18 cellular contexts compared by ENCODE assay signal in the genomic region with DNA sequence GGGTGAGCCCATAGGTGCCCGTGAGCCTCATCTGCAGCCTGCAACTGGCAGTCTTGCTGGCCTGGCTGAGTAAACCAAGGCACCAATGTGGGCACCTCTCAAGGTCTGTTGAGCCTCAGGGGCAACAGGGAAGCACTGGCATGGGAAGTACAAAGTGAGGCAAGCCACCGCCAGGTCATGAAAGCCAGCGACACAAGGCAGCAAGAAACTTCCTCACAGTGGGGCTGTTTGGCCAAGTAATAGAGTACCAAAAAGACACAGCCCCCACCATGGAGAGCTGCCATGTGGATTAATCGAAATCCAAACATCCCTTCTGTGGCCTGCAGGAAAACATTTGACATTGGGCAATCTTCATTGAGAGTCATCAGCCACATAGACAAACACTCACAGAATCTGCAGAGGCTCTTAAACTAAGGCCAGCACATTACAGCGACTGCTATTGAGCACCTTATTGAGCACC. TPM values are rescaled to one million over a fixed set of nuclear protein-coding genes. Genes with fewer than 3 reads are reported as not detected.
DNase-seq lines count a peak whose midpoint lies in the region; ATAC-seq and TF ChIP-seq lines count a peak whose summit lies in the region.
"Had no signal": no experiment of that assay in that cellular context is flagged by ENCODE, and none has a peak within 500 bp of the region (broad histone marks: within the 10 kb centered on the region; RNA-seq: fewer than 3 reads in every experiment).

No MANE protein-coding gene starts in this region.

- TF ChIP-seq CTCF in chondrocyte (IDR thresholded peaks at IDR 0.05), result no peak

- peak overlapping the region in 1 of 2 experiments; percentile 47 for H3K4me3 ChIP-seq in mesenchymal stem cell (ENCODE audit: insufficient read depth in 1 of 2, low read depth in 1 of 2, low read length in 2 of 2)
- H3K4me3 ChIP-seq: testis had no signal

- H3K4me1 Mint-ChIP-seq in chondrocyte (ENCODE audit: low read depth), result peaks cover 89% of the 10 kb centered on the region
- H3K4me1 Mint-ChIP-seq: immature natural killer cell had no signal

- no peak overlapping the region for H3K23ac ChIP-seq in mesenchymal stem cell (ENCODE audit: low read length in 2 of 2)

- DNase-seq in AG08395 (ENCODE audit: low spot score) (peak; percentile 62), HCEC 1CT (peak; percentile 96), chondrocyte (ENCODE audit: low spot score) (peak; percentile 59), mesenchymal stem cell (peak; percentile 88), DMS53 (lab: John Stamatoyannopoulos, UW) (no peak), OCI-M2 (lab: John Stamatoyannopoulos, UW; ENCODE audit: unreplicated experiment) (no peak), NCI-H748 (lab: John Stamatoyannopoulos, UW; ENCODE audit: unreplicated experiment) (no peak)
- DNase-seq: activated CD4-positive, alpha-beta T cell treated with anti-CD3 and anti-CD28 coated beads, Interleukin-2, amount 50 U/mL, for 4 hours; amygdala; BE2C; immature natural killer cell; NCI-H526 treated with DMSO at 0.1 percent for 48 hours; stimulated activated CD4-positive, alpha-beta T cell treated with anti-CD3 and anti-CD28 coated beads, Interleukin-15, amount 100 ng/mL, for 24 hours; testis had no signal

- no peaks in the 10 kb centered on the region for H3K27me3 ChIP-seq in mesenchymal stem cell (ENCODE audit: control insufficient read depth in 1 of 2, insufficient read depth in 1 of 2, low read length in 2 of 2)
- H3K27me3 ChIP-seq: BE2C, testis had no signal

- no peaks in the 10 kb centered on the region for H3K36me3 Mint-ChIP-seq in chondrocyte (ENCODE audit: low read depth)

- no peak overlapping the region for H3K27ac ChIP-seq in mesenchymal stem cell (ENCODE audit: low read length, poor library complexity, severe bottlenecking)
- H3K27ac ChIP-seq: parathyroid adenoma, testis had no signal

- H3K36me3 ChIP-seq in mesenchymal stem cell (ENCODE audit: control insufficient read depth in 1 of 2, insufficient read depth in 2 of 2, low read depth in 1 of 2, low read length in 2 of 2), result no peaks in the 10 kb centered on the region
- H3K36me3 ChIP-seq: BE2C had no signal

- H3K9me3 ChIP-seq in mesenchymal stem cell (ENCODE audit: control insufficient read depth, low read length), result no peaks in the 10 kb centered on the region
- H3K9me3 ChIP-seq: BE2C, testis had no signal

- H3K27me3 Mint-ChIP-seq in chondrocyte (ENCODE audit: low read depth), result no peaks in the 10 kb centered on the region

- peak overlapping the region; percentile 26 to 91 for H2BK12ac ChIP-seq in mesenchymal stem cell (ENCODE audit: low read length in 2 of 2)

- no peak overlapping the region for H2AK5ac ChIP-seq in mesenchymal stem cell (ENCODE audit: low read length, severe bottlenecking)

- H3K4me1 ChIP-seq in mesenchymal stem cell (ENCODE audit: control insufficient read depth, insufficient read depth, low read depth, low read length), result no peaks in the 10 kb centered on the region
- H3K4me1 ChIP-seq: BE2C, parathyroid adenoma, testis had no signal

- H3K79me1 ChIP-seq in mesenchymal stem cell (replicated peaks; ENCODE audit: low read length, poor library complexity, severe bottlenecking), result no peaks in the 10 kb centered on the region

- ATAC-seq in HG03139 (IDR thresholded peaks at IDR 0.05; ENCODE audit: unreplicated experiment), result no peak

- peak overlapping the region; percentile 55 for H2BK120ac ChIP-seq in mesenchymal stem cell (ENCODE audit: low read depth, low read length)

- no peak overlapping the region for H2BK5ac ChIP-seq in mesenchymal stem cell (ENCODE audit: low read depth, low read length, poor library complexity, severe bottlenecking)

- H3K4me3 Mint-ChIP-seq in chondrocyte (ENCODE audit: unreplicated experiment), result no peak overlapping the region
- H3K4me3 Mint-ChIP-seq: activated T-helper 1 cell treated with anti-CD3 and anti-CD28 coated beads, Interleukin-12 subunit alpha, Interleukin-12 subunit beta, Interleukin-2, Interleukin-4 antibody, amounts not matched to agents 30 ng/mL and 10 ng/mL and 1 ng/mL, durations not matched to agents 14 hours and 24 hours and 36 hours; immature natural killer cell had no signal

- no peak overlapping the region for H2AFZ ChIP-seq in mesenchymal stem cell (ENCODE audit: low read depth, low read length)
- H2AFZ ChIP-seq: parathyroid adenoma had no signal

- H3K27ac Mint-ChIP-seq in chondrocyte (ENCODE audit: unreplicated experiment), result no peak overlapping the region
- H3K27ac Mint-ChIP-seq: activated T-helper 1 cell treated with anti-CD3 and anti-CD28 coated beads, Interleukin-12 subunit alpha, Interleukin-12 subunit beta, Interleukin-2, Interleukin-4 antibody, amounts not matched to agents 30 ng/mL and 10 ng/mL and 1 ng/mL, durations not matched to agents 14 hours and 24 hours and 36 hours; immature natural killer cell had no signal

- H3K14ac ChIP-seq in mesenchymal stem cell (ENCODE audit: low read length in 2 of 2), result peak overlapping the region in 1 of 2 experiments; percentile 72

- WGBS in mesenchymal stem cell, result 89% methylated on average over 5 of the region's 5 CpGs

- H3K4me2 ChIP-seq in mesenchymal stem cell (ENCODE audit: low read length, poor library complexity, severe bottlenecking), result no peak overlapping the region

- peak overlapping the region; percentile 77 to 83 for H3K4ac ChIP-seq in mesenchymal stem cell (ENCODE audit: low read depth in 1 of 2, low read length in 2 of 2)

- peak overlapping the region; percentile 66 for H4K8ac ChIP-seq in mesenchymal stem cell (ENCODE audit: low read length)

- H2BK15ac ChIP-seq in mesenchymal stem cell (ENCODE audit: low read depth, poor library complexity, severe bottlenecking), result no peak overlapping the region

- peaks cover 2% of the 10 kb centered on the region for H3K9me3 Mint-ChIP-seq in chondrocyte (ENCODE audit: low read depth)

- H3K9ac ChIP-seq in mesenchymal stem cell (ENCODE audit: low read length), result peak overlapping the region; percentile 55
- H3K9ac ChIP-seq: parathyroid adenoma had no signal

- peak overlapping the region; percentile 85 to 95 for H3K18ac ChIP-seq in mesenchymal stem cell (ENCODE audit: low read depth in 1 of 2, low read length in 2 of 2)

- peak overlapping the region; percentile 97 for H4K91ac ChIP-seq in mesenchymal stem cell (ENCODE audit: low read length)

RNA-seq across cellular contexts. Expression of a gene that starts 43.6 kb away (rescaled TPM):
- total RNA-seq in chondrocyte, result 98.5 to 258 TPM (median 102 TPM) in 3 replicates
- 40.1 TPM for polyA plus RNA-seq in mesenchymal stem cell (2013, experiment 1 of 2)
- polyA plus RNA-seq in mesenchymal stem cell (2013, experiment 2 of 2), result 41.6 TPM
- total RNA-seq: activated T-helper 1 cell treated with anti-CD3 and anti-CD28 coated beads, Interleukin-12 subunit alpha, Interleukin-12 subunit beta, Interleukin-2, Interleukin-4 antibody, amounts not matched to agents 30 ng/mL and 10 ng/mL and 1 ng/mL, durations not matched to agents 14 hours and 24 hours and 36 hours; T-helper 2 cell treated with Interferon-gamma antibody and Interleukin-4, amounts not matched to agents 100 ng/mL and 5 ng/mL, for 36 hours had no signal
- polyA plus RNA-seq: immature natural killer cell had no signal

Comparison
In these comparisons a context has a peak if more than half of its experiments do, and no peak if none do; other contexts are left out.
1. DNase-seq: peak in AG08395 (single experiment), HCEC 1CT (single experiment), chondrocyte (single experiment) and mesenchymal stem cell (single experiment); none in DMS53 (single experiment), OCI-M2 (single experiment) and NCI-H748 (single experiment).